ENCODE assay signal across 18 cellular contexts in the genomic region with DNA sequence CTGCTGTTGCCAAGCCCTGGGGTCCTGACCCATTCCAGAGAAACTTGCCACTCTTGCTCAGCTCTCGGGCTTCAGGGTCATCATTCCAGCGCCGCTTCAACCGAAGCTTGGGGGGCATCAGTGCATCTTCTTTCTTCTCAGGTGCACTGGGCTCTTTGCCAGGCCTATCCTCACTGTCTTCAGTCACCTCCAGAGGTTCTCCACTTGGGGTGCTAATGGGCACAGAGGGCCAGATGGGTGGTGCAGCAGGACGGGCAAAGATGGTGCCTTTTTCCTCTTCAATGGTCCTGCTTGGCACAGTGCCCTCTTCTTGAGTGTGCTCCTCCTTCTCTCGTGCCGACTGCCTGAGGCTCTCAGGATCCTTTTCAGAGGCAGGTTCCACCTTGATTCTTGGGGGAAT. TPM values are rescaled to one million over a fixed set of nuclear protein-coding genes. Genes with fewer than 3 reads are reported as not detected.
DNase-seq lines count a peak whose midpoint lies in the region; FAIRE-seq and TF ChIP-seq lines count a peak whose summit lies in the region.
"Had no signal": no experiment of that assay in that cellular context is flagged by ENCODE, and none has a peak within 500 bp of the region (broad histone marks: within the 10 kb centered on the region; RNA-seq: fewer than 3 reads in every experiment).

No MANE protein-coding gene starts in this region.

- in situ Hi-C loops in SK-MEL-5 (cut with HindIII; ENCODE audit: low pct_unique_long_range_greater_than_20kb, low sequenced_read_pairs) = no loop called here

- peaks cover 2% of the 10 kb centered on the region for H3K9me1 ChIP-seq in keratinocyte (ENCODE audit: control insufficient read depth, extremely low read depth, insufficient read depth, low read length)

- no peak overlapping the region for H2AK5ac ChIP-seq in H9 (ENCODE audit: insufficient read length, low read length)

- no peak overlapping the region for H4K8ac ChIP-seq in H9 (replicated peaks; ENCODE audit: insufficient read length, low read depth, low read length)

- no peak overlapping the region for H2AFZ ChIP-seq in H9 (ENCODE audit: low read length)
- no peak overlapping the region for H2AFZ ChIP-seq in keratinocyte (ENCODE audit: control insufficient read depth, low read length)

- H3K9me3 ChIP-seq in DOHH2 (ENCODE audit: control insufficient read depth, insufficient read depth, low read length) (no peaks in the 10 kb centered on the region), H9 (ENCODE audit: control insufficient read depth, low read depth, low read length) (no peaks in the 10 kb centered on the region), keratinocyte (ENCODE audit: control insufficient read depth, low read depth, low read length) (no peaks in the 10 kb centered on the region)
- H3K9me3 ChIP-seq: testis had no signal

- H2BK15ac ChIP-seq in H9 (ENCODE audit: low read depth, low read length) = no peak overlapping the region

- H3F3A ChIP-seq in DOHH2 (ENCODE audit: control insufficient read depth, insufficient read depth) = no peaks in the 10 kb centered on the region; the same call in 1 of the 2 replicates

- H4K91ac ChIP-seq in H9 (ENCODE audit: insufficient read length, low read depth, low read length) = no peak overlapping the region

- no peak overlapping the region for H3K56ac ChIP-seq in H9 (ENCODE audit: insufficient read length, low read depth, low read length)

- no peak overlapping the region for H3K9ac ChIP-seq in H9 (ENCODE audit: extremely low read depth, insufficient read length, low read length)
- H3K9ac ChIP-seq in keratinocyte (ENCODE audit: control insufficient read depth, extremely low read depth, insufficient read depth, low read length) = no peak overlapping the region

- H2BK120ac ChIP-seq in H9 (ENCODE audit: low read depth, low read length, poor library complexity, severe bottlenecking) = no peak overlapping the region

- FAIRE-seq in keratinocyte (lab: Jason Lieb, UNC) = no peak
- FAIRE-seq: G401.6 had no signal

- peaks cover 20 to 60% (median 55%) of the 10 kb centered on the region in 3 experiments; a peak in 6 of 7 replicates for H3K36me3 Mint-ChIP-seq in H9 (ENCODE audit: insufficient read depth in 1 of 3, low read depth in 3 of 3)

- no peak overlapping the region for H3K4ac ChIP-seq in H9 (ENCODE audit: low read depth, low read length)

- no peak overlapping the region for H3K4me3 Mint-ChIP-seq in H9
- H3K4me3 Mint-ChIP-seq: neural crest cell had no signal

- no peak overlapping the region for H2BK20ac ChIP-seq in H9 (ENCODE audit: low read depth, low read length, poor library complexity, severe bottlenecking)

- H3K27me3 Mint-ChIP-seq in H9 (ENCODE audit: low read depth) = no peaks in the 10 kb centered on the region

- DNase-seq in H9 = no peak
- DNase-seq in SK-MEL-5 (ENCODE audit: low read depth, low spot score) = peak; percentile 39
- DNase-seq in keratinocyte (ENCODE audit: low read depth, low spot score) = no peak
- no peak for DNase-seq in putamen (ENCODE audit: low spot score)
- no peak for DNase-seq in AG08395 (ENCODE audit: low spot score)
- DNase-seq in medulla oblongata (ENCODE audit: extremely low spot score) = no peak
- DNase-seq: activated naive CD4-positive, alpha-beta T cell treated with anti-CD3 and anti-CD28 coated beads, Interleukin-2, amount 50 U/mL, for 16 hours; effector CD4-positive, alpha-beta T cell; HCEC 1CT; NCI-H2029 treated with DMSO at 0.1 percent for 48 hours; retina; testis had no signal

- H3K23me2 ChIP-seq in H9 (ENCODE audit: insufficient read length, low read depth, low read length, poor library complexity, severe bottlenecking) = no peaks in the 10 kb centered on the region

- H2BK5ac ChIP-seq in H9 (ENCODE audit: insufficient read length, low read length) = no peak overlapping the region

- no peaks in the 10 kb centered on the region for H3K9me2 ChIP-seq in DOHH2 (replicated peaks; ENCODE audit: control insufficient read depth, low read length)

- H3K4me1 Mint-ChIP-seq in H9 = peaks cover 17 to 22% of the 10 kb centered on the region in 2 experiments
- H3K4me1 Mint-ChIP-seq: neural crest cell had no signal

- H4K20me1 ChIP-seq in DOHH2 (ENCODE audit: control insufficient read depth, insufficient read depth, low read depth, low read length) (no peaks in the 10 kb centered on the region), H9 (ENCODE audit: control insufficient read depth, insufficient read depth, insufficient read length) (no peaks in the 10 kb centered on the region), keratinocyte (ENCODE audit: control insufficient read depth, extremely low read depth, insufficient read depth, low read length) (no peaks in the 10 kb centered on the region)

- H3K18ac ChIP-seq in H9 (ENCODE audit: insufficient read length, low read depth, low read length) = no peak overlapping the region

- no peak overlapping the region for H2BK12ac ChIP-seq in H9 (ENCODE audit: insufficient read length, low read depth, low read length)

- H3K4me1 ChIP-seq in DOHH2 (ENCODE audit: control insufficient read depth, low read length) (no peaks in the 10 kb centered on the region), H9 (ENCODE audit: insufficient read depth, low read length) (no peaks in the 10 kb centered on the region), keratinocyte (ENCODE audit: control insufficient read depth, extremely low read depth, insufficient read depth, low read length) (no peaks in the 10 kb centered on the region)
- H3K4me1 ChIP-seq: testis had no signal

- no peak overlapping the region; a peak in 1 of 7 replicates for H3K27ac Mint-ChIP-seq in H9

- H3K79me1 ChIP-seq in H9 (ENCODE audit: insufficient read depth, low read depth, low read length, poor library complexity, severe bottlenecking) = no peaks in the 10 kb centered on the region

- H3T11ph ChIP-seq in H9 (ENCODE audit: low read length) = no peak overlapping the region

- dilution Hi-C loops in keratinocyte (cut with MboI; ENCODE audit: extremely low pct_ligation_motif_present, low sequenced_read_pairs) = no loop called here

- H3K4me2 ChIP-seq in DOHH2 (ENCODE audit: low read length) (no peak overlapping the region), H9 (ENCODE audit: insufficient read depth, insufficient read length, low read length) (no peak overlapping the region), keratinocyte (ENCODE audit: control insufficient read depth, extremely low read depth, insufficient read depth, low read depth, low read length) (no peak overlapping the region)

- H3K79me2 ChIP-seq in DOHH2 (ENCODE audit: control insufficient read depth, low read length) (peaks cover 2% of the 10 kb centered on the region; the same call in 1 of the 2 replicates), H9 (ENCODE audit: insufficient read depth, low read length) (no peaks in the 10 kb centered on the region), keratinocyte (ENCODE audit: control insufficient read depth, insufficient read depth, low read length) (peaks cover 23% of the 10 kb centered on the region)

- H3K27me3 ChIP-seq in DOHH2 (ENCODE audit: control insufficient read depth, low read length) = no peaks in the 10 kb centered on the region
- no peaks in the 10 kb centered on the region for H3K27me3 ChIP-seq in H9 (ENCODE audit: insufficient read depth, low read length)
- H3K27me3 ChIP-seq in keratinocyte (ENCODE audit: control insufficient read depth, extremely low read depth, insufficient read depth, low read length) = no peaks in the 10 kb centered on the region
- H3K27me3 ChIP-seq: testis had no signal

- H3K14ac ChIP-seq in H9 (ENCODE audit: insufficient read depth, low read length) = no peak overlapping the region

- H3K36me3 ChIP-seq in DOHH2 (ENCODE audit: control insufficient read depth, low read length) = peaks cover 49% of the 10 kb centered on the region
- peaks cover 32 to 38% of the 10 kb centered on the region in 2 experiments for H3K36me3 ChIP-seq in keratinocyte (ENCODE audit: control insufficient read depth in 2 of 2, extremely low read depth in 1 of 2, insufficient read depth in 2 of 2, low read length in 2 of 2)

- no peak overlapping the region for H3K4me3 ChIP-seq in DOHH2 (ENCODE audit: low read length)
- H3K4me3 ChIP-seq in keratinocyte (ENCODE audit: control insufficient read depth in 2 of 3, extremely low read depth in 1 of 3, insufficient read depth in 2 of 3, low read depth in 1 of 3, low read length in 3 of 3) = no peak overlapping the region
- H3K4me3 ChIP-seq: lung, testis had no signal

- peak; percentile 37 for TF ChIP-seq CTCF in DOHH2 (IDR thresholded peaks at IDR 0.05; ENCODE audit: low read depth, low read length, poor library complexity, severe bottlenecking)
- peak; percentile 27; the same call in 1 of the 3 replicates for TF ChIP-seq CTCF in H9 (conservative IDR thresholded peaks at IDR 0.05)
- peak; percentile 8 to 45 (median 39) for TF ChIP-seq CTCF in keratinocyte (optimal IDR thresholded peaks at IDR 0.05 in 1 of 3, IDR thresholded peaks at IDR 0.05 in 1 of 3, conservative IDR thresholded peaks at IDR 0.05 in 1 of 3; ENCODE audit: extremely low read depth in 1 of 3, insufficient read depth in 2 of 3, low read length in 3 of 3)

- no CpG with 5 or more reads among the region's 7 CpGs for WGBS in H9 (ENCODE audit: extremely low coverage, insufficient read length, low lambda C conversion rate)

- H3K9me3 Mint-ChIP-seq in H9 = no peaks in the 10 kb centered on the region
- H3K9me3 Mint-ChIP-seq: neural crest cell had no signal

- H3K27ac ChIP-seq in DOHH2 (ENCODE audit: low read depth, low read length) (no peak overlapping the region), H9 (ENCODE audit: insufficient read length, low read depth, low read length) (no peak overlapping the region), keratinocyte (ENCODE audit: control insufficient read depth, insufficient read depth, low read length) (no peak overlapping the region)
- H3K27ac ChIP-seq: testis had no signal

- H4K5ac ChIP-seq in H9 (ENCODE audit: insufficient read length, low read depth, low read length) = no peak overlapping the region

- H3K23ac ChIP-seq in H9 (ENCODE audit: insufficient read length, low read depth, low read length) = no peak overlapping the region

RNA-seq across cellular contexts. Expression of gene ETV3, which starts 13.3 kb away (rescaled TPM):
- total RNA-seq in H9 (2021) = 36.3 and 36.4 TPM in 2 replicates
- 22.6 and 24.0 TPM in 2 replicates for total RNA-seq in SK-MEL-5 (2014; rRNA removed; shearing (Covaris generic))
- polyA plus RNA-seq in SK-MEL-5 (2015; cell fraction: cytosol; rRNA removed) = 15.4 and 20.7 TPM in 2 replicates
- polyA plus RNA-seq in SK-MEL-5 (2015; cell fraction: nucleus; rRNA removed) = 21.9 and 22.0 TPM in 2 replicates
- polyA plus RNA-seq in keratinocyte = 16.7 to 22.3 TPM (median 21.2 TPM) in 3 replicates
- 16.0 TPM for polyA plus RNA-seq in keratinocyte (2011; ENCODE audit: low read depth)
- polyA plus RNA-seq in keratinocyte (2011; cell fraction: cytosol; rRNA removed) = 11.0 and 14.0 TPM in 2 replicates
- polyA plus RNA-seq in keratinocyte (2011; cell fraction: nucleus; rRNA removed) = 34.6 and 39.9 TPM in 2 replicates
- 20.3 and 25.8 TPM in 2 replicates for polyA plus RNA-seq in keratinocyte (2012; ENCODE audit: low replicate concordance)
- polyA minus RNA-seq in keratinocyte = 23.1 to 53.1 TPM (median 42.1 TPM) in 3 replicates
- polyA minus RNA-seq in keratinocyte (2011; cell fraction: cytosol; rRNA and poly(A)+ RNA removed) = 25.3 TPM
- 31.2 and 45.8 TPM in 2 replicates for polyA minus RNA-seq in keratinocyte (2011; cell fraction: nucleus; rRNA and poly(A)+ RNA removed)

RNA-seq across cellular contexts. Expression of gene ETV3L, which starts 25.2 kb away (rescaled TPM):
- total RNA-seq in H9 (2021) = 0.75 and 0.96 TPM in 2 replicates
- total RNA-seq in SK-MEL-5 (2014; rRNA removed; shearing (Covaris generic)) = not detected in 2 replicates
- not detected in 2 replicates for polyA plus RNA-seq in SK-MEL-5 (2015; cell fraction: cytosol; rRNA removed)
- not detected in 2 replicates for polyA plus RNA-seq in SK-MEL-5 (2015; cell fraction: nucleus; rRNA removed)
- polyA plus RNA-seq in keratinocyte = not detected in 3 replicates
- polyA plus RNA-seq in keratinocyte (2011; ENCODE audit: low read depth) = not detected
- not detected in 2 replicates for polyA plus RNA-seq in keratinocyte (2011; cell fraction: cytosol; rRNA removed)
- polyA plus RNA-seq in keratinocyte (2011; cell fraction: nucleus; rRNA removed) = not detected in 2 replicates
- polyA plus RNA-seq in keratinocyte (2012; ENCODE audit: low replicate concordance) = not detected in 2 replicates
- not detected in 3 replicates for polyA minus RNA-seq in keratinocyte
- polyA minus RNA-seq in keratinocyte (2011; cell fraction: cytosol; rRNA and poly(A)+ RNA removed) = not detected
- polyA minus RNA-seq in keratinocyte (2011; cell fraction: nucleus; rRNA and poly(A)+ RNA removed) = not detected in 2 replicates
- total RNA-seq: fibroblast of villous mesenchyme, LHCN-M2, lung had no signal
